In the genomic region with DNA sequence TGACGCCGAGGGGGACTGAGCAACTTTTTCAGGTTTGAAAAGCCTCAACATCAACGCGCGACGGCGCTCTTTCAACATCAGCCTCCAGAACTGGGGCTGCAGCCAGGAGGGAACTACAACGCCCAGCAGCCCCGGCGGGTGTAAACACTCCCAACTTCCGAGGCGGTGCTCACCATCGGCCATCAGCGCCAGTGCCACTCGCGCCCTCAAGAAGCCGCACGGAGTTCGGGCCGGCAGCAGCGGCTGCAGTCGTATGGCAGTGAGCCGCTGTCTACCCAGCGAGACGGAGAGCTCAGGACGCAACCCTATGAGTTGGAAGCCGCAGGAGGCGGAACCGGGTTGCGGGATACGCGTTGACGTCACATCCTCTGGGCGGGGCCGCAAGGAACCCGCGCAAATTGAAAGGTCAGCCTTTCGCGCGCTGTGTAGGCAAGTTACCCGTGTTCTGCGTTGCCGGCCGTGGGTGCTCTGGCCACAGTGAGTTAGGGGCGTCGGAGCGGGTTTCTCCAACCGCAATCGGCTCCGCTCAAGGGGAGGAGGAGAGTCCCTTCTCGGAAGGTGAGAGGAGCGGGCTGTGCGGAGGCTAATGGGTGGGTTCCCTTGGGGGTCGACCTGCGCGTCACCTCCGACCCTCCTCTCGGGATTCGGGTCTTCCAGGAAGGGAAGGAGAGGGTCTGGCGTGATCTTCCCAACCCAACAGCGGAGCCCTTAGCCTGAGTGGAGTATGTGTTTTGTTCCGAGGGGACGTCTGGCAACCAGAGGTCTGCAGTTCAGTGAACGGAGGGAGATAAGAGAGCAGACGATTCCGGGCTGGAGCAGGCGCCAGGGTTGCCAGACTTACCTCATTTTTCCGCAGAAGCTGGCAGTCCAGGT, we compare ENCODE assay signal across 8 cellular contexts. TPM values are rescaled to one million over a fixed set of nuclear protein-coding genes. Genes with fewer than 3 reads are reported as not detected.
A peak's percentile ranks its signal among the peaks of the same experiment; 100 is the strongest.
DNase-seq lines count a peak whose midpoint lies in the region; ATAC-seq lines count a peak whose summit lies in the region.

Gene EXO1, plus strand, starts transcription at position 409 of the 873 bp plus-strand sequence. CDS start 2,222 bp downstream, outside the sequence.

- peak; percentile 97 for ATAC-seq in GM21526 (IDR thresholded peaks at IDR 0.05; ENCODE audit: low FRiP score, unreplicated experiment)

- peak within 1 kb of the TSS; percentile 96 for H3K27ac ChIP-seq in epithelial cell of prostate

- peak; percentile 91 for DNase-seq in DMS153 (lab: John Stamatoyannopoulos, UW)
- peak; percentile 90 for DNase-seq in HuH-7.5 (ENCODE audit: low spot score)
- DNase-seq in OCI-M1 (lab: John Stamatoyannopoulos, UW), result peak; percentile 98
- peak; percentile 83 for DNase-seq in activated T-cell treated with anti-CD3 and anti-CD28 coated beads for 24 hours (ENCODE audit: low read depth)
- DNase-seq in epithelial cell of prostate (ENCODE audit: low read depth, low spot score), result peak; percentile 41
- DNase-seq in mucosa of gallbladder (ENCODE audit: low spot score), result peak; percentile 86
- peak; percentile 70 to 73 for DNase-seq in stimulated activated CD8-positive, alpha-beta memory T cell treated with anti-CD3 and anti-CD28 coated beads, Interleukin-4, amount 100 ng/mL, for 4 hours (ENCODE audit: low read depth in 2 of 2, low spot score in 1 of 2)

RNA-seq across cellular contexts. Expression of gene EXO1, which starts in this region (rescaled TPM):
- total RNA-seq in mucosa of gallbladder, result 1.8 TPM

Comparison
In these comparisons a context has a peak if more than half of its experiments do, and no peak if none do; other contexts are left out.
1. Peak in every context shown above with its lines: DNase-seq, ATAC-seq and H3K27ac ChIP-seq.
2. DNase-seq: peak in every context shown above with its lines; median percentile 98 in OCI-M1; 91 in DMS153; 90 in HuH-7.5; 86 in mucosa of gallbladder; 83 in activated T-cell treated with anti-CD3 and anti-CD28 coated beads for 24 hours; 72 in stimulated activated CD8-positive, alpha-beta memory T cell treated with anti-CD3 and anti-CD28 coated beads, Interleukin-4, amount 100 ng/mL, for 4 hours; 41 in epithelial cell of prostate.